In the genomic region with DNA sequence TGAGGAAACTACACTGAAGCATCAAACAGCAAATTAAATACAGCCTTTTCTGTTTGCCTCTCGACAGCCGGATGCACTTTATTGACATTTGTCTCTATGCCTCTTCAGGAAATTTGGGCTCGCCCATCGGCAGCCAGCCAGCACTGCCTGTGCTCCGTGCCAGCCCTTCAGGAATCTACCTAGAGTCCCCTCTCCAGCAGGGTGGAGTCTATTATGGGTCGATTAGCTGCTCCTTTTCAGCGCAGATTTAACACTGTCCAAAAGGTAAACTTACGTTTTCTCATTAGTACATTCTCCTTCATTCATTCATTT, we compare ENCODE assay signal across 12 cellular contexts.
DNase-seq lines count a peak whose midpoint lies in the region; ATAC-seq and TF ChIP-seq lines count a peak whose summit lies in the region.
"Had no signal": no experiment of that assay in that cellular context is flagged by ENCODE, and none has a peak within 500 bp of the region (broad histone marks: within the 10 kb centered on the region; RNA-seq: fewer than 3 reads in every experiment).

No MANE protein-coding gene starts in this region.

- H3K4me1 ChIP-seq in mammary epithelial cell (ENCODE audit: insufficient read depth, low read length) (no peaks in the 10 kb centered on the region), right lobe of liver (peaks cover 0 to 5% (median 0%) of the 10 kb centered on the region in 4 donors)

- no peak for TF ChIP-seq CTCF in MCF 10A (IDR thresholded peaks at IDR 0.05; ENCODE audit: unreplicated experiment)
- no peak for TF ChIP-seq CTCF in mammary epithelial cell (conservative IDR thresholded peaks at IDR 0.05 in 1 of 2, IDR thresholded peaks at IDR 0.05 in 1 of 2; ENCODE audit: extremely low read depth in 1 of 2, insufficient read depth in 1 of 2, low read depth in 1 of 2, low read length in 2 of 2)
- TF ChIP-seq CTCF in right lobe of liver (IDR thresholded peaks at IDR 0.05) = no peak
- no peak for TF ChIP-seq CTCF in RWPE1 (conservative IDR thresholded peaks at IDR 0.05; ENCODE audit: low read depth)
- TF ChIP-seq CTCF in GM10266 (IDR thresholded peaks at IDR 0.05; ENCODE audit: control insufficient read depth, insufficient read depth, low read depth, missing control alignments) = no peak

- WGBS in mammary epithelial cell (ENCODE audit: low coverage, missing lambda C conversion rate) = 34% methylated on average over 8 of the region's 8 CpGs
- WGBS in right lobe of liver (ENCODE audit: insufficient coverage, low coverage, low lambda C conversion rate, missing lambda C conversion rate) = 23% methylated on average over 8 of the region's 8 CpGs

- H3K9ac ChIP-seq in mammary epithelial cell (ENCODE audit: insufficient read depth, low read length) = no peak overlapping the region

- H3K36me3 ChIP-seq in mammary epithelial cell (ENCODE audit: insufficient read depth, low read length) (no peaks in the 10 kb centered on the region), right lobe of liver (no peaks in the 10 kb centered on the region)
- H3K36me3 ChIP-seq: esophagus squamous epithelium had no signal

- no peaks in the 10 kb centered on the region for H3K27me3 Mint-ChIP-seq in MCF 10A (ENCODE audit: insufficient read depth, unreplicated experiment)
- H3K27me3 Mint-ChIP-seq: activated B cell treated with CpG ODN at 0.5 μM for 24 hours had no signal

- dilution Hi-C loops in mammary epithelial cell (cut with HindIII; ENCODE audit: low sequenced_read_pairs) = no loop called here

- H3K4me3 ChIP-seq in mammary epithelial cell (replicated peaks in 1 of 3; ENCODE audit: insufficient read depth in 1 of 3, low read depth in 2 of 3, low read length in 3 of 3) = no peak overlapping the region
- H3K4me3 ChIP-seq in right lobe of liver = no peak overlapping the region
- H3K4me3 ChIP-seq: esophagus squamous epithelium had no signal

- H3K79me2 ChIP-seq in mammary epithelial cell (ENCODE audit: insufficient read depth, low read length) = no peaks in the 10 kb centered on the region

- intact Hi-C loops in MCF 10A (cut with micrococcal nuclease) (no loop called here), mammary epithelial cell (cut with micrococcal nuclease) (no loop called here), right lobe of liver (cut with DNase I) (no loop called here)

- H3K27ac ChIP-seq in mammary epithelial cell (ENCODE audit: insufficient read depth, low read depth, low read length) (no peak overlapping the region), right lobe of liver (no peak overlapping the region), RWPE1 (no peak overlapping the region)
- H3K27ac ChIP-seq: esophagus squamous epithelium had no signal

- no peak overlapping the region for H3K27ac Mint-ChIP-seq in MCF 10A (ENCODE audit: low read depth, unreplicated experiment)
- H3K27ac Mint-ChIP-seq: activated B cell treated with CpG ODN at 0.5 μM for 24 hours had no signal

- CTCF ChIA-PET in MCF 10A (lab: Yijun Ruan, JAX) (no interaction called here), mammary epithelial cell (lab: Charles Lee; ENCODE audit: low non-redundant PET) (no interaction called here), RWPE1 (lab: Yijun Ruan, JAX) (no interaction called here)

- H3K4me2 ChIP-seq in mammary epithelial cell (ENCODE audit: insufficient read depth, low read depth, low read length) = no peak overlapping the region

- H3K4me3 Mint-ChIP-seq in MCF 10A (ENCODE audit: unreplicated experiment) = no peak overlapping the region
- H3K4me3 Mint-ChIP-seq: activated B cell treated with CpG ODN at 0.5 μM for 24 hours had no signal

- H3K9me3 Mint-ChIP-seq in MCF 10A (ENCODE audit: unreplicated experiment) = no peaks in the 10 kb centered on the region
- H3K9me3 Mint-ChIP-seq: activated B cell treated with CpG ODN at 0.5 μM for 24 hours had no signal

- H3K27me3 ChIP-seq in mammary epithelial cell (ENCODE audit: insufficient read depth, low read length) (no peaks in the 10 kb centered on the region), right lobe of liver (no peaks in the 10 kb centered on the region)

- H3K4me1 Mint-ChIP-seq in MCF 10A (ENCODE audit: insufficient read depth, unreplicated experiment) = no peaks in the 10 kb centered on the region
- H3K4me1 Mint-ChIP-seq: activated B cell treated with CpG ODN at 0.5 μM for 24 hours had no signal

- in situ Hi-C loops in mammary epithelial cell (cut with MboI; ENCODE audit: low sequenced_read_pairs in 2 of 2) = no loop called here

- POLR2A ChIA-PET in MCF 10A (lab: Yijun Ruan, JAX) = no interaction called here
- POLR2A ChIA-PET in RWPE1 (lab: Yijun Ruan, JAX; ENCODE audit: low non-redundant PET) = no interaction called here

- no peak overlapping the region for H2AFZ ChIP-seq in mammary epithelial cell (ENCODE audit: low read depth, low read length)

- H4K20me1 ChIP-seq in mammary epithelial cell (ENCODE audit: insufficient read depth, low read length) = no peaks in the 10 kb centered on the region

- H3K36me3 Mint-ChIP-seq in MCF 10A (ENCODE audit: insufficient read depth, unreplicated experiment) = no peaks in the 10 kb centered on the region

- BruUV-seq in MCF 10A (replicated peaks; lab: Mats Ljungman, UMichigan) (no TSS peak), mammary epithelial cell (replicated peaks; lab: Mats Ljungman, UMichigan) (no TSS peak)

- TF ChIP-seq POLR2A in right lobe of liver (IDR thresholded peaks at IDR 0.05) = no peak

- ATAC-seq in right lobe of liver = peak; percentile 86 to 97 (median 94)
- no peak for ATAC-seq in GM19035 (IDR thresholded peaks at IDR 0.05; ENCODE audit: unreplicated experiment)

- H3K9me3 ChIP-seq in mammary epithelial cell (replicated peaks; ENCODE audit: insufficient read depth, low read length) (peaks cover 17% of the 10 kb centered on the region), right lobe of liver (no peaks in the 10 kb centered on the region)
- H3K9me3 ChIP-seq: esophagus squamous epithelium had no signal

- DNase-seq in MCF 10A (ENCODE audit: unreplicated experiment) (peak; percentile 27), mammary epithelial cell (no peak), NCI-H748 treated with DMSO at 0.1 percent for 48 hours (lab: John Stamatoyannopoulos, UW) (peak; percentile 80), right lobe of liver (peak; percentile 72 to 80 (median 79)), SW 1271 (lab: John Stamatoyannopoulos, UW) (no peak), RWPE1 (ENCODE audit: low spot score) (no peak), GM10266 (ENCODE audit: extremely low spot score) (no peak)
- DNase-seq: activated B cell treated with CpG ODN at 0.5 μM for 24 hours; activated naive CD4-positive, alpha-beta T cell; esophagus squamous epithelium; stimulated activated CD4-positive, alpha-beta T cell treated with anti-CD3 and anti-CD28 coated beads, Interleukin-12 subunit alpha, Interleukin-12 subunit beta, amount 100 ng/mL, for 4 hours had no signal

Comparison
In these comparisons a context has a peak if more than half of its experiments do, and no peak if none do; other contexts are left out.
1. DNase-seq: peak in MCF 10A (single experiment), NCI-H748 treated with DMSO at 0.1 percent for 48 hours (single experiment) and right lobe of liver (3 of 3); none in mammary epithelial cell (single experiment), SW 1271 (0 of 2), RWPE1 (single experiment) and GM10266 (single experiment).